Comparison of ENCODE assay signal across 28 cellular contexts in the genomic region with DNA sequence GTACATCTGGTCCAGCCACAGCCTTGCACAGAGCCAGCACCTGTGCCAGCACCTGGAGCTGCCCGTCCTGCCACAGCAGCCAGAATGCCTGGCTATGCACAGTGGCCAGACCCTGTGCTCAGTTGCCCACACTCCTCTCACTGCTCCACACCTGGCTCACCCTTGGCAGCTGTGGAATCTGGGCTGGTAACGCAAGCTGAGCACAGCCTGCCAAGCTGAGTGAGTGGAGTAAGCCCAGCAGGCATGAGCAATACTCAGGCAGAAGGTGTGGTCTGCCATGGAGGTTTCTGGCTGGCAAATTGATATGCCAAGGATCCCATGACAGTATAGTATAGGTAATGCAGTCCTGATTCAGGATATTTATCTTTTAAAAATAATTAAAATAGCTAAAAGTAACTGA.
"Had no signal": no experiment of that assay in that cellular context is flagged by ENCODE, and none has a peak within 500 bp of the region (broad histone marks: within the 10 kb centered on the region; RNA-seq: fewer than 3 reads in every experiment).

No MANE protein-coding gene starts in this region.

- H3K27ac Mint-ChIP-seq: activated B cell treated with CpG ODN at 0.5 μM for 24 hours; activated CD8-positive, alpha-beta T cell treated with anti-CD3 and anti-CD28 coated beads for 36 hours; activated T-helper 17 cell treated with anti-CD3 and anti-CD28 coated beads, Interleukin-2, amount 50 U/mL, for 72 hours; dendritic cell treated with granulocyte-macrophage colony-stimulating factor and Interleukin-4, amounts not matched to agents 40 ng/mL and 50 ng/mL, for 4 days; immature natural killer cell; nephron; progenitor cell of endocrine pancreas; T-helper 2 cell treated with Interferon-gamma antibody and Interleukin-4, amounts not matched to agents 5 μg/mL and 100 μg/mL, for 36 hours had no signal

- DNase-seq: activated B cell treated with CpG ODN at 0.5 μM for 24 hours; activated CD4-positive, alpha-beta T cell treated with anti-CD3 and anti-CD28 coated beads, Interleukin-2, amount 50 U/mL, for 1 hour; activated CD8-positive, alpha-beta T cell treated with anti-CD3 and anti-CD28 coated beads for 36 hours; activated gamma-delta T cell treated with Interleukin-2 at 50 U/mL for 16 hours; activated naive CD4-positive, alpha-beta T cell treated with anti-CD3 and anti-CD28 coated beads, Interleukin-2, amount 50 U/mL, for 16 hours; activated T-cell treated with anti-CD3 and anti-CD28 coated beads, Interleukin-2, amount 50 U/mL, for 4 hours; amniotic stem cell; effector CD4-positive, alpha-beta T cell; hippocampal formation; immature natural killer cell; lower lobe of right lung; mucosa of descending colon; retina; stimulated activated CD4-positive, alpha-beta T cell treated with anti-CD3 and anti-CD28 coated beads, Interleukin-1b, Interleukin-23, amount 100 ng/mL, for 48 hours; stimulated activated CD4-positive, alpha-beta T cell treated with anti-CD3 and anti-CD28 coated beads, Interleukin-4, amount 100 ng/mL, for 4 hours; stimulated activated CD8-positive, alpha-beta memory T cell treated with anti-CD3 and anti-CD28 coated beads, Interleukin-4, amount 100 ng/mL, for 48 hours; stimulated activated naive CD4-positive, alpha-beta T cell; T-helper 1 cell had no signal

- H3K27me3 Mint-ChIP-seq: activated B cell treated with CpG ODN at 0.5 μM for 24 hours; activated CD8-positive, alpha-beta T cell treated with anti-CD3 and anti-CD28 coated beads for 36 hours; activated T-helper 17 cell treated with anti-CD3 and anti-CD28 coated beads, Interleukin-2, amount 50 U/mL, for 72 hours; central memory CD8-positive, alpha-beta T cell; dendritic cell treated with granulocyte-macrophage colony-stimulating factor and Interleukin-4, amounts not matched to agents 40 ng/mL and 50 ng/mL, for 4 days; progenitor cell of endocrine pancreas had no signal

- ATAC-seq: activated CD8-positive, alpha-beta T cell treated with anti-CD3 and anti-CD28 coated beads for 36 hours; activated T-cell treated with anti-CD3 and anti-CD28 coated beads, Interleukin-2, amount 50 U/mL, for 4 hours; activated T-helper 17 cell treated with anti-CD3 and anti-CD28 coated beads, Interleukin-2, amount 50 U/mL, for 72 hours; gastroesophageal sphincter; left lobe of liver; mucosa of descending colon had no signal

- H3K4me3 ChIP-seq: gastroesophageal sphincter, lower lobe of right lung, mucosa of descending colon, smooth muscle cell, tibial nerve had no signal

- H3K9me3 Mint-ChIP-seq: activated B cell treated with CpG ODN at 0.5 μM for 24 hours; activated CD8-positive, alpha-beta T cell treated with anti-CD3 and anti-CD28 coated beads for 36 hours; activated T-cell treated with anti-CD3 and anti-CD28 coated beads, Interleukin-2, amount 50 U/mL, for 4 hours; activated T-helper 17 cell treated with anti-CD3 and anti-CD28 coated beads, Interleukin-2, amount 50 U/mL, for 72 hours; T-helper 2 cell treated with Interferon-gamma antibody and Interleukin-4, amounts not matched to agents 5 μg/mL and 100 μg/mL, for 36 hours had no signal

- H3K36me3 Mint-ChIP-seq: immature natural killer cell had no signal

- H3K4me3 Mint-ChIP-seq: activated B cell treated with CpG ODN at 0.5 μM for 24 hours; activated CD8-positive, alpha-beta T cell treated with anti-CD3 and anti-CD28 coated beads for 36 hours; activated T-cell treated with anti-CD3 and anti-CD28 coated beads, Interleukin-2, amount 50 U/mL, for 4 hours; activated T-helper 17 cell treated with anti-CD3 and anti-CD28 coated beads, Interleukin-2, amount 50 U/mL, for 72 hours; central memory CD8-positive, alpha-beta T cell; dendritic cell treated with granulocyte-macrophage colony-stimulating factor and Interleukin-4, amounts not matched to agents 40 ng/mL and 50 ng/mL, for 4 days; immature natural killer cell; nephron; T-helper 2 cell treated with Interferon-gamma antibody and Interleukin-4, amounts not matched to agents 5 μg/mL and 100 μg/mL, for 36 hours had no signal

- H3K4me1 Mint-ChIP-seq: activated T-helper 17 cell treated with anti-CD3 and anti-CD28 coated beads, Interleukin-2, amount 50 U/mL, for 72 hours; central memory CD8-positive, alpha-beta T cell; immature natural killer cell; nephron had no signal
